1 cellular context compared by ENCODE assay signal in genomic region chr9:35277171-35277520, GRCh38.
TF ChIP-seq lines count a peak whose summit lies in the region.

No MANE protein-coding gene starts in this region.

TF ChIP-seq in liver, 16 proteins besides CTCF, POLR2A, EP300 and RAD21 (continued from another document):
- TF ChIP-seq REST (IDR thresholded peaks at IDR 0.05) (no peak), JUND (IDR thresholded peaks at IDR 0.05) (no peak), GABPA (IDR thresholded peaks at IDR 0.05 in 1 of 2, conservative IDR thresholded peaks at IDR 0.05 in 1 of 2) (no peak), HNF4A (conservative IDR thresholded peaks at IDR 0.05) (no peak), EGR1 (IDR thresholded peaks at IDR 0.05; ENCODE audit: low read depth in 2 of 2) (no peak), YY1 (IDR thresholded peaks at IDR 0.05) (no peak), RXRA (IDR thresholded peaks at IDR 0.05) (no peak), HNF4G (IDR thresholded peaks at IDR 0.05) (no peak), TAF1 (conservative IDR thresholded peaks at IDR 0.05) (no peak), NR2F2 (IDR thresholded peaks at IDR 0.05) (no peak), FOXA1 (IDR thresholded peaks at IDR 0.05) (no peak), ATF3 (IDR thresholded peaks at IDR 0.05) (no peak), MAX (IDR thresholded peaks at IDR 0.05) (no peak), ZBTB33 (IDR thresholded peaks at IDR 0.05) (no peak)
